27 cellular contexts compared by ENCODE assay signal in genomic region chr1:233738396-233738795, GRCh38.
"Had no signal": no experiment of that assay in that cellular context is flagged by ENCODE, and none has a peak within 500 bp of the region (broad histone marks: within the 10 kb centered on the region; RNA-seq: fewer than 3 reads in every experiment).

No MANE protein-coding gene starts in this region.

- DNase-seq: natural killer cell; occipital lobe; ovary; posterior cingulate gyrus; psoas muscle; right cardiac atrium; right lobe of liver; sigmoid colon; small intestine; stimulated activated CD4-positive, alpha-beta T cell treated with anti-CD3 and anti-CD28 coated beads, Interleukin-15, amount 100 ng/mL, for 24 hours; stimulated activated CD4-positive, alpha-beta T cell treated with anti-CD3 and anti-CD28 coated beads, Interleukin-2, amount 100 ng/mL, for 24 hours; stimulated activated CD4-positive, alpha-beta T cell treated with anti-CD3 and anti-CD28 coated beads, Interleukin-2, amount 100 ng/mL, for 48 hours; stimulated activated CD4-positive, alpha-beta T cell treated with anti-CD3 and anti-CD28 coated beads, Interleukin-4, amount 100 ng/mL, for 24 hours; stimulated activated naive B cell treated with anti-CD40 and anti-IgM and Interleukin-4, amounts not matched to agents 10 μg/mL and 1 μg/mL and 100 μg/mL, for 72 hours; stimulated activated naive CD4-positive, alpha-beta T cell treated with Interleukin-2 at 50 U/mL for 16 hours; stomach; tibial artery; transverse colon; upper lobe of right lung; uterus had no signal

- H3K79me2 ChIP-seq: parathyroid adenoma had no signal

- ATAC-seq: natural killer cell; psoas muscle; right cardiac atrium; right lobe of liver; stimulated activated effector memory CD8-positive, alpha-beta T cell treated with anti-CD3 and anti-CD28 coated beads, Interleukin-12 subunit alpha, Interleukin-12 subunit beta, amount 100 ng/mL, for 72 hours; stimulated activated naive B cell treated with anti-CD40 and anti-IgM and Interleukin-4, amounts not matched to agents 10 μg/mL and 1 μg/mL and 100 μg/mL, for 72 hours; upper lobe of right lung had no signal

- H3K27me3 Mint-ChIP-seq: progenitor cell of endocrine pancreas; stimulated activated naive B cell treated with anti-CD40 and anti-IgM and Interleukin-4, amounts not matched to agents 10 μg/mL and 1 μg/mL and 100 μg/mL, for 72 hours; stimulated activated naive CD8-positive, alpha-beta T cell treated with anti-CD3 and anti-CD28 coated beads, Interleukin-15, Interleukin-2, amounts not matched to agents 100 ng/mL and 50 ng/mL, for 24 hours; type B pancreatic cell had no signal

- H3K4me3 ChIP-seq: neural progenitor cell, ovary, psoas muscle, right lobe of liver, sigmoid colon, stomach, tibial artery, transverse colon, upper lobe of right lung, uterus had no signal

- H3K36me3 Mint-ChIP-seq: natural killer cell; neural progenitor cell; stimulated activated effector memory CD8-positive, alpha-beta T cell treated with anti-CD3 and anti-CD28 coated beads, Interleukin-12 subunit alpha, Interleukin-12 subunit beta, amount 100 ng/mL, for 72 hours; stimulated activated naive B cell treated with anti-CD40 and anti-IgM and Interleukin-4, amounts not matched to agents 10 μg/mL and 1 μg/mL and 100 μg/mL, for 72 hours; type B pancreatic cell had no signal

- H3K27ac ChIP-seq: neural progenitor cell, ovary, parathyroid adenoma, psoas muscle, right lobe of liver, sigmoid colon, stomach, tibial artery, transverse colon, upper lobe of right lung, uterus had no signal

- H3K4me3 Mint-ChIP-seq: natural killer cell; nephron; neural progenitor cell; stimulated activated effector memory CD8-positive, alpha-beta T cell treated with anti-CD3 and anti-CD28 coated beads, Interleukin-12 subunit alpha, Interleukin-12 subunit beta, amount 100 ng/mL, for 72 hours; stimulated activated naive B cell treated with anti-CD40 and anti-IgM and Interleukin-4, amounts not matched to agents 10 μg/mL and 1 μg/mL and 100 μg/mL, for 72 hours; stimulated activated naive CD8-positive, alpha-beta T cell treated with anti-CD3 and anti-CD28 coated beads, Interleukin-15, Interleukin-2, amounts not matched to agents 100 ng/mL and 50 ng/mL, for 24 hours; type B pancreatic cell had no signal

- H3K27me3 ChIP-seq: neural progenitor cell, ovary, right lobe of liver, sigmoid colon, stomach, tibial artery, transverse colon, uterus had no signal

- H3K4me1 ChIP-seq: neural progenitor cell, parathyroid adenoma, psoas muscle, right lobe of liver, sigmoid colon, stomach, tibial artery, transverse colon, upper lobe of right lung, uterus had no signal

- H2AFZ ChIP-seq: neural progenitor cell, parathyroid adenoma had no signal

- FAIRE-seq: small intestine had no signal

- H3K4me2 ChIP-seq: neural progenitor cell had no signal

- H3K9me3 ChIP-seq: ovary, psoas muscle, right lobe of liver, sigmoid colon, stomach, tibial artery, transverse colon, upper lobe of right lung, uterus had no signal

- H3K27ac Mint-ChIP-seq: natural killer cell; nephron; neural progenitor cell; progenitor cell of endocrine pancreas; stimulated activated effector memory CD8-positive, alpha-beta T cell treated with anti-CD3 and anti-CD28 coated beads, Interleukin-12 subunit alpha, Interleukin-12 subunit beta, amount 100 ng/mL, for 72 hours; stimulated activated naive B cell treated with anti-CD40 and anti-IgM and Interleukin-4, amounts not matched to agents 10 μg/mL and 1 μg/mL and 100 μg/mL, for 72 hours; stimulated activated naive CD8-positive, alpha-beta T cell treated with anti-CD3 and anti-CD28 coated beads, Interleukin-15, Interleukin-2, amounts not matched to agents 100 ng/mL and 50 ng/mL, for 24 hours; type B pancreatic cell had no signal

- H3K36me3 ChIP-seq: neural progenitor cell, ovary, right lobe of liver, sigmoid colon, stomach, tibial artery, transverse colon, upper lobe of right lung, uterus had no signal

- H3K4me1 Mint-ChIP-seq: natural killer cell; nephron; neural progenitor cell; stimulated activated effector memory CD8-positive, alpha-beta T cell treated with anti-CD3 and anti-CD28 coated beads, Interleukin-12 subunit alpha, Interleukin-12 subunit beta, amount 100 ng/mL, for 72 hours; stimulated activated naive B cell treated with anti-CD40 and anti-IgM and Interleukin-4, amounts not matched to agents 10 μg/mL and 1 μg/mL and 100 μg/mL, for 72 hours had no signal

- H3K9me3 Mint-ChIP-seq: nephron; stimulated activated effector memory CD8-positive, alpha-beta T cell treated with anti-CD3 and anti-CD28 coated beads, Interleukin-12 subunit alpha, Interleukin-12 subunit beta, amount 100 ng/mL, for 72 hours; stimulated activated naive B cell treated with anti-CD40 and anti-IgM and Interleukin-4, amounts not matched to agents 10 μg/mL and 1 μg/mL and 100 μg/mL, for 72 hours; stimulated activated naive CD8-positive, alpha-beta T cell treated with anti-CD3 and anti-CD28 coated beads, Interleukin-15, Interleukin-2, amounts not matched to agents 100 ng/mL and 50 ng/mL, for 24 hours; type B pancreatic cell had no signal
